Comparison of ENCODE assay signal across 8 cellular contexts in the genomic region with DNA sequence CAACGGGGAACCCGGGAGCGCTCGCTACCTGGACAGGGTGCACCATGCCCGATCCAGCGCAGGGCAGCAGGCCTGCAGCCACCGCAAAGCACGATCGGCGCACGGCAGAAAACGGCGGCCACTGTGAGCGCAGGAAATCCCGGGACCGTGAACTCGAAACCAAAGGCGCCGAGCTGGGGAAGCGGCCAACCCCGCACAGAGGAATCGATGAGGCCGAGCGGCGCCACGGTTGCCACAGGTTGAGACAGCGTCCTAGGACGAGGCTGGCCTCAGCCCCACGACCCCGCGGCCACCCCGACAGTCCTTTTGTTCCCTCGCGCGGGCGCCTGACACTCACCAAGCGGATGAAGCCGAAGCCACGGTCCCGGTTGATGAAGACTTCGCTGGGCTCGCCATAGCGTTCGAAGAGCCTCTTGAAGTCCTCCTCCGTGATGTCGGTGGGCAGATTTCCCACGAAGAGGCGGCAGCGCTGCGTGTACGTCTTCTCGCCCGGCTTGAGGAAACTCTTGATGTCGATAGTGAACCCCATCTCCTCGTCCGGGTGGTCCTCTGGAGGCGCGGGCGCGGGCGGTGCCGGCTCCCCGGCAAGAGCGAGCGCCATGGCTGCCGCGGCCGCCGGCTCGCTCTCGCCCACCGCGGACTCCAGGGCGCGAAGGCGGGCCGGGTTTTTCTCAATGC. TPM values are rescaled to one million over a fixed set of nuclear protein-coding genes. Genes with fewer than 3 reads are reported as not detected.
DNase-seq lines count a peak whose midpoint lies in the region; ATAC-seq and TF ChIP-seq lines count a peak whose summit lies in the region.

No MANE protein-coding gene starts in this region.

- no peak for TF ChIP-seq EP300 in transverse colon (IDR thresholded peaks at IDR 0.05; ENCODE audit: low read depth)

- H3K4me3 ChIP-seq in AG09309 (ENCODE audit: control insufficient read depth, low read depth, low read length), result peak overlapping the region; percentile 51
- peak overlapping the region; percentile 95 for H3K4me3 ChIP-seq in trophoblast cell (ENCODE audit: low read depth, low read length)
- H3K4me3 ChIP-seq in transverse colon, result peak overlapping the region; percentile 76 to 99 (median 93)

- H3K79me2 ChIP-seq in trophoblast cell (ENCODE audit: control insufficient read depth, insufficient read depth, low read length, poor library complexity), result peaks cover 18% of the 10 kb centered on the region

- in situ Hi-C loops in transverse colon (cut with MboI; ENCODE audit: low pct_ligation_motif_present in 1 of 4, low pct_unique_long_range_greater_than_20kb in 1 of 4, low sequenced_read_pairs in 3 of 4), result no loop called here

- H3K4me1 ChIP-seq in trophoblast cell (ENCODE audit: control insufficient read depth in 1 of 2, insufficient read depth in 2 of 2, low read length in 2 of 2), result peaks cover 0 to 2% of the 10 kb centered on the region in 2 experiments
- peaks cover 0 to 11% (median 6%) of the 10 kb centered on the region in 4 donors for H3K4me1 ChIP-seq in transverse colon

- H3K9me3 ChIP-seq in trophoblast cell (ENCODE audit: insufficient read depth, low read depth, low read length) (no peaks in the 10 kb centered on the region), transverse colon (no peaks in the 10 kb centered on the region)

- H3K9ac ChIP-seq in trophoblast cell (ENCODE audit: low read length), result peak overlapping the region; percentile 90

- ATAC-seq in HG03354 (IDR thresholded peaks at IDR 0.05; ENCODE audit: poor library complexity, severe bottlenecking, unreplicated experiment), result peak; percentile 46

- H4K8ac ChIP-seq in trophoblast cell (ENCODE audit: low read depth, low read length), result peak overlapping the region; percentile 73

- peak overlapping the region; percentile 99 for H3K4ac ChIP-seq in trophoblast cell (ENCODE audit: low read depth, low read length)

- no CpG with 5 or more reads among the region's 77 CpGs for WGBS in trophoblast cell (ENCODE audit: extremely low coverage, insufficient coverage, insufficient read length)
- WGBS in transverse colon (ENCODE audit: low coverage in 1 of 2), 2 donors, result 0% methylated on average over 53 of the region's 77 CpGs; no CpG with 5 or more reads in 1 of the 2 donors

- H2AFZ ChIP-seq in trophoblast cell (ENCODE audit: insufficient read depth, low read length, poor library complexity), result peak overlapping the region; percentile 5

- peak overlapping the region; percentile 84 for H2BK120ac ChIP-seq in trophoblast cell (ENCODE audit: insufficient read depth, low read length, poor library complexity)

- H3K14ac ChIP-seq in trophoblast cell (ENCODE audit: low read length), result peak overlapping the region; percentile 94

- intact Hi-C loops in cardiac septum (cut with DNase I), result loop anchor here (2.0 to 5.0 kb wide), 3 partner anchors 81 to 177 kb away; a partner anchor contains a TSS
- intact Hi-C loops in transverse colon (cut with DNase I; ENCODE audit: low total_unique reads), result loop anchor here (1.0 kb wide), 1 partner anchor 81 kb away; a partner anchor contains a TSS

- H3K23ac ChIP-seq in trophoblast cell (ENCODE audit: low read length), result no peak overlapping the region

- H3K36me3 ChIP-seq in trophoblast cell (ENCODE audit: control insufficient read depth in 1 of 2, insufficient read depth in 2 of 2, low read length in 2 of 2) (peaks cover 5 to 7% of the 10 kb centered on the region in 2 experiments), transverse colon (no peaks in the 10 kb centered on the region)

- DNase-seq in AG09309 (ENCODE audit: low read depth) (peak; percentile 5), SK-N-DZ (ENCODE audit: low spot score) (peak; percentile 13), cardiac septum (ENCODE audit: low spot score) (peak; percentile 78), trophoblast cell (peak; percentile 39 to 54), transverse colon (peak; percentile 61)
- peak; percentile 14 for DNase-seq in activated naive CD8-positive, alpha-beta T cell treated with anti-CD3 and anti-CD28 coated beads, Interleukin-2, amount 50 U/mL, for 16 hours (ENCODE audit: low read depth, low spot score)

- peak overlapping the region; percentile 12 for H2BK12ac ChIP-seq in trophoblast cell (ENCODE audit: low read length)

- H3K79me1 ChIP-seq in trophoblast cell (ENCODE audit: low read length), result peaks cover 12% of the 10 kb centered on the region

- peak overlapping the region; percentile 73 for H4K12ac ChIP-seq in trophoblast cell (ENCODE audit: low read depth, low read length)

- TF ChIP-seq POLR2A in GM19193 (IDR thresholded peaks at IDR 0.05; ENCODE audit: extremely low read depth, insufficient read depth, insufficient read length) (peak; percentile 41), transverse colon (IDR thresholded peaks at IDR 0.05) (no peak)

- peak overlapping the region; percentile 55 for H2AK5ac ChIP-seq in trophoblast cell (ENCODE audit: low read length)

- peak overlapping the region; percentile 70 for H2BK5ac ChIP-seq in trophoblast cell (ENCODE audit: low read depth, low read length, poor library complexity)

- TF ChIP-seq CTCF in AG09309 (IDR thresholded peaks at IDR 0.05; ENCODE audit: control insufficient read depth, insufficient read depth, low read depth, low read length, missing control alignments) (no peak), transverse colon (IDR thresholded peaks at IDR 0.05) (no peak)

- H3K27me3 ChIP-seq in trophoblast cell (ENCODE audit: insufficient read depth, low read length) (no peaks in the 10 kb centered on the region), transverse colon (no peaks in the 10 kb centered on the region)

- peak overlapping the region; percentile 88 for H4K91ac ChIP-seq in trophoblast cell (ENCODE audit: low read depth, low read length)

- peak overlapping the region; percentile 95 for H3K18ac ChIP-seq in trophoblast cell (ENCODE audit: low read length)

- H3K27ac ChIP-seq in trophoblast cell (ENCODE audit: low read depth, low read length) (peak overlapping the region; percentile 92), transverse colon (peak overlapping the region; percentile 94 to 99 (median 96))

- peak overlapping the region; percentile 66 for H3K4me2 ChIP-seq in trophoblast cell (ENCODE audit: low read length)

RNA-seq across cellular contexts. Expression of a gene that starts 0.6 kb away (rescaled TPM):
- polyA plus RNA-seq in SK-N-DZ (2014; cell fraction: cytosol; rRNA removed), result 97.4 and 103 TPM in 2 replicates
- 78.9 and 93.4 TPM in 2 replicates for polyA plus RNA-seq in SK-N-DZ (2014; cell fraction: nucleus; rRNA removed)
- total RNA-seq in cardiac septum (28.8 TPM), transverse colon (100 to 1,000 TPM in 1 of 4 donors, 10 to 100 TPM in 3; 60.2 to 304 (median 83.6) TPM)
- 90.4 and 90.9 TPM in 2 replicates for polyA plus RNA-seq in trophoblast cell (2013)

Comparison
In these comparisons a context has a peak if more than half of its experiments do, and no peak if none do; other contexts are left out.
1. Peak in every context shown above with its lines: DNase-seq, ATAC-seq, H3K4me3 ChIP-seq and H3K27ac ChIP-seq.
2. DNase-seq: peak in every context shown above with its lines; median percentile 78 in cardiac septum; 61 in transverse colon; 46 in trophoblast cell; 14 in activated naive CD8-positive, alpha-beta T cell treated with anti-CD3 and anti-CD28 coated beads, Interleukin-2, amount 50 U/mL, for 16 hours; 13 in SK-N-DZ; 5 in AG09309.